In the genomic region with DNA sequence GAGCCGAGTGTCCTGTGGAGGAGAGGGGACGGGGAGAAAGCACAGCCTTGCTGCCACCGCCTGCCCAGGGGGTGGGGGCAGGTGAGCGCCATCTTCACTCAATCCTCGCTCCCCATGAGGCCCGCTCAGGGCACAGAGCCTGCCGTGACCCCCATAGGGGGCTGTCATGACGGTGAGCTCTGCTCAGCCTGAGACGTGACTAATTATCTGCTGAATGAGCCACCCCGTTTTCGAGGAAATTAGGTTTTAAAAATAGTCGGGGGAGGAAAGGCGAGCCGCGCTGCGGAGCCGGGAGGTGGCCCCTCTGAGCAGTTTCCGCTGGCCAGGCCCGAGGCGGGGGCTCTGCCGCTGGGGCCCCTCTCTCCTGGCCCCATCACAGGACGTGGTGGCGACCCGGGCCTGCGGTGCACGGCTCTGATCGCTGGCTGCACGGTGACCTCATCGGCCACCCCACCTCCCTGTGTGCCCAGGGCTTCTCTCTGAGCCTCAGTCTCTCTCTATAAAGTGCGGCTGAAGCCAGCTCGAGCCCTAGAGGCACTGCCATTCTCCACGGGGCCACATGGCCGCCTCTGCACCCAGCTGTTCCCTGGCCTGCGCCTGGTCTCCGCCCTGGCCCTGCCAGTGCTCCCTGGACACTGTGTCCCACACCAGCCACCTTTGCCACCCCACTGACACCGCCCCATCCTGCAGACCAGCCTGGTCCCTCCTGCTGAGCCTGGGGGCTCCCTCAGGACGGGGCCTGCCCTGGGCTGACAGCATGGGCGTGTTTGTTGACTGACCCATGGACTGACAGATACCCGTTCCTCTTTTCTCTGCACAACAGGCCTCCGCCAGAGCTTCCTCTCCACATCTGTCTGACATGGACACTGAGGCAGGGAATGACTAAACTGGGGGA, we compare ENCODE assay signal across 1 cellular context.
A peak's percentile ranks its signal among the peaks of the same experiment; 100 is the strongest.
TF ChIP-seq lines count a peak whose summit lies in the region.

No MANE protein-coding gene starts in this region.

TF ChIP-seq in K562, 482 proteins besides CTCF, POLR2A, EP300 and RAD21 (continued from another document and continues in another):
- TF ChIP-seq, protein P1, sequence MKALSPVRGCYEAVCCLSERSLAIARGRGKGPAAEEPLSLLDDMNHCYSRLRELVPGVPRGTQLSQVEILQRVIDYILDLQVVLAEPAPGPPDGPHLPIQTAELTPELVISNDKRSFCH (CRISPR knock-in tag; IDR thresholded peaks at IDR 0.05): no peak
- TF ChIP-seq, protein P1 (tag; IDR thresholded peaks at IDR 0.05): no peak
- no peak for TF ChIP-seq XRCC5 (IDR thresholded peaks at IDR 0.05; ENCODE audit: low read depth, low read length)
- TF ChIP-seq, protein P2, sequence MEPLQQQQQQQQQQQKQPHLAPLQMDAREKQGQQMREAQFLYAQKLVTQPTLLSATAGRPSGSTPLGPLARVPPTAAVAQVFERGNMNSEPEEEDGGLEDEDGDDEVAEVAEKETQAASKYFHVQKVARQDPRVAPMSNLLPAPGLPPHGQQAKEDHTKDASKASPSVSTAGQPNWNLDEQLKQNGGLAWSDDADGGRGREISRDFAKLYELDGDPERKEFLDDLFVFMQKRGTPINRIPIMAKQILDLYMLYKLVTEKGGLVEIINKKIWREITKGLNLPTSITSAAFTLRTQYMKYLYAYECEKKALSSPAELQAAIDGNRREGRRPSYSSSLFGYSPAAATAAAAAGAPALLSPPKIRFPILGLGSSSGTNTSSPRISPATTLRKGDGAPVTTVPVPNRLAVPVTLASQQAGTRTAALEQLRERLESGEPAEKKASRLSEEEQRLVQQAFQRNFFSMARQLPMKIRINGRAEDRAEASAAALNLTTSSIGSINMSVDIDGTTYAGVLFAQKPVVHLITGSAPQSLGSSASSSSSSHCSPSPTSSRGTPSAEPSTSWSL (CRISPR knock-in tag; IDR thresholded peaks at IDR 0.05; ENCODE audit: borderline replicate concordance): no peak
- 0 out of 2 replicates have a peak, but pooled peaks have one; percentile 52 for TF ChIP-seq FOXP4 (CRISPR knock-in tag; IDR thresholded peaks at IDR 0.05; ENCODE audit: borderline replicate concordance)
- peak; percentile 89 for TF ChIP-seq SPI1 (IDR thresholded peaks at IDR 0.05; ENCODE audit: borderline replicate concordance, low read depth, low read length)
- TF ChIP-seq ZNF253 (CRISPR knock-in tag; conservative IDR thresholded peaks at IDR 0.05): no peak
- no peak for TF ChIP-seq L3MBTL2 (IDR thresholded peaks at IDR 0.05)
- TF ChIP-seq HNRNPLL (IDR thresholded peaks at IDR 0.05; ENCODE audit: low read depth, low read length, poor library complexity, severe bottlenecking): no peak
- no peak for TF ChIP-seq ZNF583 (CRISPR knock-in tag; IDR thresholded peaks at IDR 0.05)
- no peak for TF ChIP-seq MAFG (tag; conservative IDR thresholded peaks at IDR 0.05)
- TF ChIP-seq ETV6 (IDR thresholded peaks at IDR 0.05; ENCODE audit: borderline replicate concordance in 1 of 2, low read depth in 2 of 2, low read length in 1 of 2): no peak
- TF ChIP-seq ETV6 (CRISPR knock-in tag; IDR thresholded peaks at IDR 0.05; ENCODE audit: borderline replicate concordance): no peak
- TF ChIP-seq CREB5 (CRISPR knock-in tag; IDR thresholded peaks at IDR 0.05): no peak
- TF ChIP-seq, protein P3, sequence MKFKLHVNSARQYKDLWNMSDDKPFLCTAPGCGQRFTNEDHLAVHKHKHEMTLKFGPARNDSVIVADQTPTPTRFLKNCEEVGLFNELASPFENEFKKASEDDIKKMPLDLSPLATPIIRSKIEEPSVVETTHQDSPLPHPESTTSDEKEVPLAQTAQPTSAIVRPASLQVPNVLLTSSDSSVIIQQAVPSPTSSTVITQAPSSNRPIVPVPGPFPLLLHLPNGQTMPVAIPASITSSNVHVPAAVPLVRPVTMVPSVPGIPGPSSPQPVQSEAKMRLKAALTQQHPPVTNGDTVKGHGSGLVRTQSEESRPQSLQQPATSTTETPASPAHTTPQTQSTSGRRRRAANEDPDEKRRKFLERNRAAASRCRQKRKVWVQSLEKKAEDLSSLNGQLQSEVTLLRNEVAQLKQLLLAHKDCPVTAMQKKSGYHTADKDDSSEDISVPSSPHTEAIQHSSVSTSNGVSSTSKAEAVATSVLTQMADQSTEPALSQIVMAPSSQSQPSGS (CRISPR knock-in tag; IDR thresholded peaks at IDR 0.05): no peak
- TF ChIP-seq RFX1 (IDR thresholded peaks at IDR 0.05): no peak
- no peak for TF ChIP-seq ZC3H11A (IDR thresholded peaks at IDR 0.05; ENCODE audit: low read depth, low read length)
- TF ChIP-seq, protein P4, sequence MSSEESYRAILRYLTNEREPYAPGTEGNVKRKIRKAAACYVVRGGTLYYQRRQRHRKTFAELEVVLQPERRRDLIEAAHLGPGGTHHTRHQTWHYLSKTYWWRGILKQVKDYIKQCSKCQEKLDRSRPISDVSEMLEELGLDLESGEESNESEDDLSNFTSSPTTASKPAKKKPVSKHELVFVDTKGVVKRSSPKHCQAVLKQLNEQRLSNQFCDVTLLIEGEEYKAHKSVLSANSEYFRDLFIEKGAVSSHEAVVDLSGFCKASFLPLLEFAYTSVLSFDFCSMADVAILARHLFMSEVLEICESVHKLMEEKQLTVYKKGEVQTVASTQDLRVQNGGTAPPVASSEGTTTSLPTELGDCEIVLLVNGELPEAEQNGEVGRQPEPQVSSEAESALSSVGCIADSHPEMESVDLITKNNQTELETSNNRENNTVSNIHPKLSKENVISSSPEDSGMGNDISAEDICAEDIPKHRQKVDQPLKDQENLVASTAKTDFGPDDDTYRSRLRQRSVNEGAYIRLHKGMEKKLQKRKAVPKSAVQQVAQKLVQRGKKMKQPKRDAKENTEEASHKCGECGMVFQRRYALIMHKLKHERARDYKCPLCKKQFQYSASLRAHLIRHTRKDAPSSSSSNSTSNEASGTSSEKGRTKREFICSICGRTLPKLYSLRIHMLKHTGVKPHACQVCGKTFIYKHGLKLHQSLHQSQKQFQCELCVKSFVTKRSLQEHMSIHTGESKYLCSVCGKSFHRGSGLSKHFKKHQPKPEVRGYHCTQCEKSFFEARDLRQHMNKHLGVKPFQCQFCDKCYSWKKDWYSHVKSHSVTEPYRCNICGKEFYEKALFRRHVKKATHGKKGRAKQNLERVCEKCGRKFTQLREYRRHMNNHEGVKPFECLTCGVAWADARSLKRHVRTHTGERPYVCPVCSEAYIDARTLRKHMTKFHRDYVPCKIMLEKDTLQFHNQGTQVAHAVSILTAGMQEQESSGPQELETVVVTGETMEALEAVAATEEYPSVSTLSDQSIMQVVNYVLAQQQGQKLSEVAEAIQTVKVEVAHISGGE (CRISPR knock-in tag; IDR thresholded peaks at IDR 0.05): no peak
- no peak for TF ChIP-seq SMAD3 (CRISPR knock-in tag; conservative IDR thresholded peaks at IDR 0.05)
- TF ChIP-seq ZNF76 (CRISPR knock-in tag; IDR thresholded peaks at IDR 0.05; ENCODE audit: borderline replicate concordance): no peak
- TF ChIP-seq SRSF1 (IDR thresholded peaks at IDR 0.05; ENCODE audit: low read depth, low read length): no peak
- no peak; the same call in 1 of the 2 replicates for TF ChIP-seq NFRKB (IDR thresholded peaks at IDR 0.05; ENCODE audit: low read depth)
- no peak for TF ChIP-seq ZNF197 (CRISPR knock-in tag; IDR thresholded peaks at IDR 0.05; ENCODE audit: low read depth)
- TF ChIP-seq MIER1 (IDR thresholded peaks at IDR 0.05; ENCODE audit: low read depth): no peak
- TF ChIP-seq MXI1 (IDR thresholded peaks at IDR 0.05; ENCODE audit: low read depth, low read length): no peak
- TF ChIP-seq, protein P5, sequence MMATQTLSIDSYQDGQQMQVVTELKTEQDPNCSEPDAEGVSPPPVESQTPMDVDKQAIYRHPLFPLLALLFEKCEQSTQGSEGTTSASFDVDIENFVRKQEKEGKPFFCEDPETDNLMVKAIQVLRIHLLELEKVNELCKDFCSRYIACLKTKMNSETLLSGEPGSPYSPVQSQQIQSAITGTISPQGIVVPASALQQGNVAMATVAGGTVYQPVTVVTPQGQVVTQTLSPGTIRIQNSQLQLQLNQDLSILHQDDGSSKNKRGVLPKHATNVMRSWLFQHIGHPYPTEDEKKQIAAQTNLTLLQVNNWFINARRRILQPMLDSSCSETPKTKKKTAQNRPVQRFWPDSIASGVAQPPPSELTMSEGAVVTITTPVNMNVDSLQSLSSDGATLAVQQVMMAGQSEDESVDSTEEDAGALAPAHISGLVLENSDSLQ (IDR thresholded peaks at IDR 0.05): no peak
- TF ChIP-seq NR4A1 (CRISPR knock-in tag; IDR thresholded peaks at IDR 0.05): no peak
- TF ChIP-seq NR4A1 (tag; IDR thresholded peaks at IDR 0.05): no peak
- TF ChIP-seq CREBBP (IDR thresholded peaks at IDR 0.05; ENCODE audit: low read depth, low read length): no peak
- TF ChIP-seq ZBTB7A (IDR thresholded peaks at IDR 0.05; ENCODE audit: borderline replicate concordance, control insufficient read depth, low read depth, low read length): peak; percentile 93
- TF ChIP-seq TAF1 (IDR thresholded peaks at IDR 0.05; ENCODE audit: control insufficient read depth, extremely low read depth, insufficient read depth, low read length, severe bottlenecking): no peak
- no peak for TF ChIP-seq LCOR (CRISPR knock-in tag; IDR thresholded peaks at IDR 0.05)
- no peak for TF ChIP-seq NR1H2 (CRISPR knock-in tag; IDR thresholded peaks at IDR 0.05)
- TF ChIP-seq CREB1 (IDR thresholded peaks at IDR 0.05): no peak
- no peak for TF ChIP-seq CREB1 (CRISPR knock-in tag; IDR thresholded peaks at IDR 0.05)
- TF ChIP-seq FOXA3 (CRISPR knock-in tag; conservative IDR thresholded peaks at IDR 0.05 in 1 of 2, IDR thresholded peaks at IDR 0.05 in 1 of 2): no peak
- TF ChIP-seq, protein P6, sequence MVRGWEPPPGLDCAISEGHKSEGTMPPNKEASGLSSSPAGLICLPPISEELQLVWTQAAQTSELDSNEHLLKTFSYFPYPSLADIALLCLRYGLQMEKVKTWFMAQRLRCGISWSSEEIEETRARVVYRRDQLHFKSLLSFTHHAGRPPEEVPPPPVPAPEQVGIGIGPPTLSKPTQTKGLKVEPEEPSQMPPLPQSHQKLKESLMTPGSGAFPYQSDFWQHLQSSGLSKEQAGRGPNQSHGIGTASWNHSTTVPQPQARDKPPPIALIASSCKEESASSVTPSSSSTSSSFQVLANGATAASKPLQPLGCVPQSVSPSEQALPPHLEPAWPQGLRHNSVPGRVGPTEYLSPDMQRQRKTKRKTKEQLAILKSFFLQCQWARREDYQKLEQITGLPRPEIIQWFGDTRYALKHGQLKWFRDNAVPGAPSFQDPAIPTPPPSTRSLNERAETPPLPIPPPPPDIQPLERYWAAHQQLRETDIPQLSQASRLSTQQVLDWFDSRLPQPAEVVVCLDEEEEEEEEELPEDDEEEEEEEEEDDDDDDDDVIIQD (CRISPR knock-in tag; IDR thresholded peaks at IDR 0.05): no peak
- no peak for TF ChIP-seq BHLHE40 (IDR thresholded peaks at IDR 0.05; ENCODE audit: low read length)
- TF ChIP-seq MCM5 (IDR thresholded peaks at IDR 0.05; ENCODE audit: low read depth): no peak
- no peak for TF ChIP-seq TRIM24 (IDR thresholded peaks at IDR 0.05)
- peak; percentile 12 for TF ChIP-seq TBP (optimal IDR thresholded peaks at IDR 0.05; ENCODE audit: low read depth, low read length)
- TF ChIP-seq ZFP1 (CRISPR knock-in tag; IDR thresholded peaks at IDR 0.05): no peak
- TF ChIP-seq PHF8 (IDR thresholded peaks at IDR 0.05; ENCODE audit: borderline replicate concordance, low read length): no peak
- TF ChIP-seq TAL1 (IDR thresholded peaks at IDR 0.05): no peak
- TF ChIP-seq ZNF316 (IDR thresholded peaks at IDR 0.05): no peak
- TF ChIP-seq ZBTB43 (CRISPR knock-in tag; IDR thresholded peaks at IDR 0.05): no peak
- TF ChIP-seq CHCHD3 (CRISPR knock-in tag; IDR thresholded peaks at IDR 0.05): no peak
- no peak for TF ChIP-seq POLR2AphosphoS2 (IDR thresholded peaks at IDR 0.05; ENCODE audit: low read length)
- TF ChIP-seq, protein P7, sequence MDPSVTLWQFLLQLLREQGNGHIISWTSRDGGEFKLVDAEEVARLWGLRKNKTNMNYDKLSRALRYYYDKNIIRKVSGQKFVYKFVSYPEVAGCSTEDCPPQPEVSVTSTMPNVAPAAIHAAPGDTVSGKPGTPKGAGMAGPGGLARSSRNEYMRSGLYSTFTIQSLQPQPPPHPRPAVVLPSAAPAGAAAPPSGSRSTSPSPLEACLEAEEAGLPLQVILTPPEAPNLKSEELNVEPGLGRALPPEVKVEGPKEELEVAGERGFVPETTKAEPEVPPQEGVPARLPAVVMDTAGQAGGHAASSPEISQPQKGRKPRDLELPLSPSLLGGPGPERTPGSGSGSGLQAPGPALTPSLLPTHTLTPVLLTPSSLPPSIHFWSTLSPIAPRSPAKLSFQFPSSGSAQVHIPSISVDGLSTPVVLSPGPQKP (CRISPR knock-in tag; IDR thresholded peaks at IDR 0.05): no peak
- TF ChIP-seq JUND (IDR thresholded peaks at IDR 0.05; ENCODE audit: borderline replicate concordance, low read depth, low read length): no peak
- no peak for TF ChIP-seq JUND (tag; IDR thresholded peaks at IDR 0.05; ENCODE audit: borderline replicate concordance, low read depth, low read length)
